ENCODE assay signal across 32 cellular contexts in the genomic region with DNA sequence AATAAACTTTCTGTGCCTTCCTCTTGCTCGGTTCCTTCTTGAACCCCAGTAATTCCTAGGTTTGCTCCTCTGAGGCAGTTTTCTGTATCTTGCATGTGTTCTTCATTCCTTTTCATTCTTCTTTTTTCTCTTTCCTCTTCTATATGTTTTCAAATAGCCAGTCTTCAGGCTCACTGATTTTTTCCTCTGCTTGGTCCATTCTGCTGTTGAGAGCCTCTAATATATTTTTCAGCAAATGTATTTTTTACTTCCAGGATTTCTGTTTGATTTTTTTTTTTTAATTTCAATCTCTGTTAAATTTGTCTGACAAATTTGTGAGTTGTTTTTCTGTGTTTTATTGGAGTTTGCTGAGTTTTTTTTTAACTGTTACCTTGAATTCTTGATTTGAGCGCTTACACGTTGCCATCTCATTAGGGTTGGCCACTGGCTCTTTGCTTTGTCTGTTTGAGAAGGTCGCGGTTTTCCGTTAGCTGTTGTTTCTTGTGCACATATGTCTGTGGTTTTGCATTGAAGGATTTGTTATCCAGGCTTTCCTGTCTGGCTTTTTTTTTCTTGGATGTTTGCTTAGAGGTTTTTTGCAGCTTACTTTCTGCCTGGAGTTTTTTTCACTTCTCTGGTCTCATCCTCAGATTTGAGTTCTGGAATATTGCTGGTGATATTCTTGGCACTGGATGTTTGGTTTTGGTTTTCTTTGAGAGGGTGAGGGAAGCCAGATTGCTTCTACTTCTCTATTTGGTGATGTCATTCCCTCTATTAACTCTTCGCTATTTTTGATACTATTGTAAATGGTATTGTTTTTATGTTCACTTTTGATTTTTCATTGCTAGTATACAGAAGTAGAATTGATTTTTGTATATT. TPM values are rescaled to one million over a fixed set of nuclear protein-coding genes. Genes with fewer than 3 reads are reported as not detected.
"Had no signal": no experiment of that assay in that cellular context is flagged by ENCODE, and none has a peak within 500 bp of the region (broad histone marks: within the 10 kb centered on the region; RNA-seq: fewer than 3 reads in every experiment).

No MANE protein-coding gene starts in this region.

- H3K36me3 ChIP-seq: ovary, prostate gland had no signal

- H3K27me3 ChIP-seq: brain microvascular endothelial cell, ovary, suprapubic skin, tibial artery, upper lobe of right lung had no signal

- H3K27ac ChIP-seq: brain microvascular endothelial cell, ovary, prostate gland, suprapubic skin, tibial artery, upper lobe of right lung, VCaP had no signal

- H3K4me1 ChIP-seq: prostate gland, suprapubic skin, tibial artery, upper lobe of right lung had no signal

- ATAC-seq: effector memory CD8-positive, alpha-beta T cell; esophagus mucosa; left colon; natural killer cell; stimulated activated memory B cell treated with anti-CD40 and anti-IgM and Interleukin-4, amounts not matched to agents 10 μg/mL and 1 μg/mL and 100 μg/mL, for 72 hours; upper lobe of right lung had no signal

- DNase-seq: activated CD4-positive, alpha-beta T cell treated with anti-CD3 and anti-CD28 coated beads for 4 hours; activated CD4-positive, alpha-beta T cell treated with anti-CD3 and anti-CD28 coated beads, Interleukin-2, amount 50 U/mL, for 48 hours; activated CD8-positive, alpha-beta memory T cell treated with anti-CD3 and anti-CD28 coated beads for 24 hours; activated effector memory CD4-positive, alpha-beta T cell treated with anti-CD3 and anti-CD28 coated beads, Interleukin-2, amount 50 U/mL, for 16 hours; activated naive CD4-positive, alpha-beta T cell treated with anti-CD3 and anti-CD28 coated beads, Interleukin-2, amount 50 U/mL, for 16 hours; anterior cingulate cortex; brain microvascular endothelial cell; cortex of kidney; effector memory CD8-positive, alpha-beta T cell; foreskin fibroblast; head of caudate nucleus; hippocampal formation; kidney; left colon; natural killer cell; ovary; retina; stimulated activated CD4-positive, alpha-beta T cell treated with anti-CD3 and anti-CD28 coated beads, Interleukin-1b, Interleukin-23, amount 100 ng/mL, for 48 hours; stimulated activated CD4-positive, alpha-beta T cell treated with anti-CD3 and anti-CD28 coated beads, Interleukin-4, amount 100 ng/mL, for 4 hours; stimulated activated CD8-positive, alpha-beta memory T cell treated with anti-CD3 and anti-CD28 coated beads, Interleukin-4, amount 100 ng/mL, for 48 hours; tibial artery; upper lobe of right lung had no signal

- H3K4me3 Mint-ChIP-seq: activated T-helper 1 cell treated with anti-CD3 and anti-CD28 coated beads, Interleukin-12 subunit alpha, Interleukin-12 subunit beta, Interleukin-2, Interleukin-4 antibody, amounts not matched to agents 30 ng/mL and 10 ng/mL and 1 ng/mL, durations not matched to agents 14 hours and 24 hours and 36 hours; effector memory CD8-positive, alpha-beta T cell; memory B cell; natural killer cell; stimulated activated memory B cell treated with anti-CD40 and anti-IgM and Interleukin-4, amounts not matched to agents 10 μg/mL and 1 μg/mL and 100 μg/mL, for 72 hours had no signal

- H3K27ac Mint-ChIP-seq: activated T-helper 1 cell treated with anti-CD3 and anti-CD28 coated beads, Interleukin-12 subunit alpha, Interleukin-12 subunit beta, Interleukin-2, Interleukin-4 antibody, amounts not matched to agents 30 ng/mL and 10 ng/mL and 1 ng/mL, durations not matched to agents 14 hours and 24 hours and 36 hours; effector memory CD8-positive, alpha-beta T cell; memory B cell; natural killer cell; stimulated activated memory B cell treated with anti-CD40 and anti-IgM and Interleukin-4, amounts not matched to agents 10 μg/mL and 1 μg/mL and 100 μg/mL, for 72 hours had no signal

- H3K4me2 ChIP-seq: smooth muscle cell had no signal

- H3K4me3 ChIP-seq: ovary, prostate gland, smooth muscle cell, suprapubic skin, tibial artery, upper lobe of right lung had no signal

- H3K9me3 ChIP-seq: prostate gland had no signal

- H3K27me3 Mint-ChIP-seq: effector memory CD8-positive, alpha-beta T cell; memory B cell; stimulated activated memory B cell treated with anti-CD40 and anti-IgM and Interleukin-4, amounts not matched to agents 10 μg/mL and 1 μg/mL and 100 μg/mL, for 72 hours had no signal

- FAIRE-seq: kidney had no signal

RNA-seq across cellular contexts. Expression of a gene that starts 12.7 kb away (rescaled TPM):
- total RNA-seq: activated T-helper 1 cell treated with anti-CD3 and anti-CD28 coated beads, Interleukin-12 subunit alpha, Interleukin-12 subunit beta, Interleukin-2, Interleukin-4 antibody, amounts not matched to agents 30 ng/mL and 10 ng/mL and 1 ng/mL, durations not matched to agents 14 hours and 24 hours and 36 hours; cardiac septum; kidney; left colon; natural killer cell; T-helper 1 cell treated with Interleukin-12 subunit alpha and Interleukin-12 subunit beta and Interleukin-4 antibody, amounts not matched to agents 30 ng/mL and 1 ng/mL, for 36 hours; upper lobe of right lung had no signal
